In the genomic region with DNA sequence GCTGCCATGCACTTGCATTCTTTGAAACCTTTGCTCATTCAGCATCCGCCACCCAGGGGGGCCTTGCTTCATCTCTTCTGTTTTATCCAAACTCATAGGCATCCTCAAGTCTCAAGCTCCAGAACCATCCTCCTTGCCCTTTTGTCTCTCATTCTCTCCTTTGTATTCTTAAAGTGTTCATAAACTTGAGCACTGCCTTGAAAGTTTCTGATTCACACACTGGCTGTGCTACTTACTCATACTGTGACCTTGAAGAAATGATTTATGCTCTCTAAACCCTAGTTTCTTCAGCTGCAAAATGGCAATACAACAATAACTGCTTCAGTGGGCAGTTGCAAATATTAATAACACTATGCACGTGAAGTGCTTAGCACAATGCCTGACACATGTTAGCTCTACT, we compare ENCODE assay signal across 24 cellular contexts.
"Had no signal": no experiment of that assay in that cellular context is flagged by ENCODE, and none has a peak within 500 bp of the region (broad histone marks: within the 10 kb centered on the region; RNA-seq: fewer than 3 reads in every experiment).

No MANE protein-coding gene starts in this region.

- H3K36me3 ChIP-seq: gastroesophageal sphincter, stomach, thoracic aorta, transverse colon had no signal

- H3K9ac ChIP-seq: parathyroid adenoma had no signal

- DNase-seq: effector memory CD4-positive, alpha-beta T cell; foreskin fibroblast; glutamatergic neuron; kidney; left cardiac atrium; left ventricle myocardium superior; mesenchymal stem cell; midbrain; occipital lobe; psoas muscle; retina; stimulated activated CD4-positive, alpha-beta T cell treated with anti-CD3 and anti-CD28 coated beads, Interleukin-2, amount 100 ng/mL, for 24 hours; stimulated activated CD4-positive, alpha-beta T cell treated with anti-CD3 and anti-CD28 coated beads, Interleukin-4, amount 100 ng/mL, for 4 hours; stimulated activated naive CD4-positive, alpha-beta T cell; stomach; substantia nigra; transverse colon had no signal

- H2AFZ ChIP-seq: parathyroid adenoma had no signal

- H3K79me2 ChIP-seq: parathyroid adenoma had no signal

- H3K4me3 ChIP-seq: gastroesophageal sphincter, lung, psoas muscle, skin epidermis, stomach, thoracic aorta, transverse colon had no signal

- H3K4me1 ChIP-seq: parathyroid adenoma, psoas muscle, stomach, transverse colon had no signal

- H3K9me3 ChIP-seq: gastroesophageal sphincter, psoas muscle, stomach, thoracic aorta, transverse colon had no signal

- ATAC-seq: esophagus mucosa; gastroesophageal sphincter; left cardiac atrium; left ventricle myocardium superior; natural killer cell treated with Interleukin-12 subunit alpha and Interleukin-12 subunit beta and Interleukin-15 and Interleukin-18, amount 100 ng/mL, for 72 hours; psoas muscle had no signal

- H3K27ac ChIP-seq: gastroesophageal sphincter, parathyroid adenoma, psoas muscle, stomach, thoracic aorta, transverse colon had no signal

- H3K27me3 ChIP-seq: gastroesophageal sphincter, stomach, transverse colon had no signal
